Comparison of ENCODE assay signal across 9 cellular contexts in the genomic region with DNA sequence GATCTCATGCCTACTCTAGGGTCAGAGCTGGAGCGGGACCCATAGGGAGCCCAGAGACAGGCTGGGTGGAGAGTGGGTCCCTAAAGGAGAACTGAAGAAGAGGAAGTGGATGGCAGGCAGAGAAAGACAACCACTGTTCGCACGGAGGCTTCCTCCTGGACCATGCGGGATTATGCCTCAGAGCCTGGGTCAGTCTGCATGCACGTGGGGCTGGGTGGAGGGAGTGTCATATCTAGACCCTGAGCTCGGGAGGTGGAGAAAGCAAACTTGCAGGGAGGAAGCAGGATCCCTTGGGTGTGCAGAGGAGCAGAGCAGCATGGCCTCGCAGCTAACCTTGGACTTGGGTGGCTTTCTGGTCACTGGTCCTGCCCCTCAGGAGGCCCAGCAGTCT.
DNase-seq lines count a peak whose midpoint lies in the region; ATAC-seq lines count a peak whose summit lies in the region.
"Had no signal": no experiment of that assay in that cellular context is flagged by ENCODE, and none has a peak within 500 bp of the region (broad histone marks: within the 10 kb centered on the region; RNA-seq: fewer than 3 reads in every experiment).

No MANE protein-coding gene starts in this region.

- H2AFZ ChIP-seq in GM23248, result no peak overlapping the region

- DNase-seq in sciatic nerve (ENCODE audit: low spot score) (peak; percentile 65), NCI-H82 (lab: John Stamatoyannopoulos, UW) (no peak), GM23248 (no peak), SJCRH30 (no peak), NCI-H2196 (lab: John Stamatoyannopoulos, UW; ENCODE audit: unreplicated experiment) (no peak)
- DNase-seq: SHP77 had no signal

- in situ Hi-C loops in GM23248 (cut with MboI), result loop anchor here (25.0 kb wide), 1 partner anchor 353 kb away; the partner anchor contains the start of gene CPPED1

- no peaks in the 10 kb centered on the region for H3K79me2 ChIP-seq in GM23248 (ENCODE audit: insufficient read depth)

- H3K9me3 ChIP-seq in KOPT-K1 (ENCODE audit: insufficient read depth, low read length, poor library complexity, severe bottlenecking) (no peaks in the 10 kb centered on the region), GM23248 (ENCODE audit: low read depth) (no peaks in the 10 kb centered on the region), SJCRH30 (replicated peaks) (no peaks in the 10 kb centered on the region)

- H3K9me2 ChIP-seq in GM23248 (ENCODE audit: insufficient read depth), result no peaks in the 10 kb centered on the region

- peak overlapping the region; percentile 12 for H3K27ac ChIP-seq in KOPT-K1 (ENCODE audit: low read depth, low read length, poor library complexity, severe bottlenecking)
- H3K27ac ChIP-seq in GM23248, result no peak overlapping the region
- H3K27ac ChIP-seq in SJCRH30, result no peak overlapping the region

- H3K4me3 ChIP-seq in GM23248 (no peak overlapping the region), SJCRH30 (no peak overlapping the region)

- WGBS in GM23248 (ENCODE audit: low coverage in 1 of 2, low lambda C conversion rate in 2 of 2, missing lambda C conversion rate in 2 of 2), 2 experiments, result 90 to 91% methylated on average over 7 of the region's 7 CpGs

- peak overlapping the region; percentile 67 for H3K4me3 Mint-ChIP-seq in dendritic cell treated with granulocyte-macrophage colony-stimulating factor and Interleukin-4, amounts not matched to agents 40 ng/mL and 50 ng/mL, for 4 days

- H3K36me3 Mint-ChIP-seq in dendritic cell treated with granulocyte-macrophage colony-stimulating factor and Interleukin-4, amounts not matched to agents 40 ng/mL and 50 ng/mL, for 4 days (ENCODE audit: low read depth), result peaks cover 24% of the 10 kb centered on the region

- intact Hi-C loops in dendritic cell treated with granulocyte-macrophage colony-stimulating factor and Interleukin-4, amounts not matched to agents 40 ng/mL and 50 ng/mL, for 4 days (cut with micrococcal nuclease), result loop anchor here (2.0 to 10.0 kb wide), 5 partner anchors 38 to 359 kb away; partner anchors contain the start of gene CPPED1
- intact Hi-C loops in sciatic nerve (cut with DNase I), result loop anchor here (10.0 kb wide), 1 partner anchor 355 kb away; no protein-coding TSS in a partner anchor

- H3K27me3 ChIP-seq in GM23248 (replicated peaks; ENCODE audit: insufficient read depth), result no peaks in the 10 kb centered on the region
- 0 out of 2 replicates have a peak, but pooled peaks cover 3% of the 10 kb centered on the region for H3K27me3 ChIP-seq in SJCRH30

- no peak overlapping the region for H3K9ac ChIP-seq in GM23248

- H4K20me1 ChIP-seq in GM23248 (ENCODE audit: insufficient read depth), result no peaks in the 10 kb centered on the region

- H3K4me2 ChIP-seq in GM23248 (ENCODE audit: unreplicated experiment), result no peak overlapping the region

- H3K36me3 ChIP-seq in KOPT-K1 (ENCODE audit: insufficient read depth, low read length) (no peaks in the 10 kb centered on the region), GM23248 (ENCODE audit: low read depth) (no peaks in the 10 kb centered on the region), SJCRH30 (no peaks in the 10 kb centered on the region)

- no peaks in the 10 kb centered on the region for H3K27me3 Mint-ChIP-seq in dendritic cell treated with granulocyte-macrophage colony-stimulating factor and Interleukin-4, amounts not matched to agents 40 ng/mL and 50 ng/mL, for 4 days

- ATAC-seq in GM18909 (IDR thresholded peaks at IDR 0.05; ENCODE audit: poor library complexity, unreplicated experiment) (peak; percentile 58), sciatic nerve (peak; percentile 86)

- H3K4me1 ChIP-seq in GM23248 (ENCODE audit: insufficient read depth), result no peaks in the 10 kb centered on the region
- no peaks in the 10 kb centered on the region for H3K4me1 ChIP-seq in SJCRH30

- H3K4me1 Mint-ChIP-seq in dendritic cell treated with granulocyte-macrophage colony-stimulating factor and Interleukin-4, amounts not matched to agents 40 ng/mL and 50 ng/mL, for 4 days (ENCODE audit: low read depth), result peaks cover 79% of the 10 kb centered on the region

- H3F3A ChIP-seq in GM23248 (ENCODE audit: insufficient read depth), result no peaks in the 10 kb centered on the region

- H3K27ac Mint-ChIP-seq in dendritic cell treated with granulocyte-macrophage colony-stimulating factor and Interleukin-4, amounts not matched to agents 40 ng/mL and 50 ng/mL, for 4 days, result peak overlapping the region; percentile 95

- no peaks in the 10 kb centered on the region for H3K9me3 Mint-ChIP-seq in dendritic cell treated with granulocyte-macrophage colony-stimulating factor and Interleukin-4, amounts not matched to agents 40 ng/mL and 50 ng/mL, for 4 days
